11 cellular contexts compared by ENCODE assay signal in the genomic region with DNA sequence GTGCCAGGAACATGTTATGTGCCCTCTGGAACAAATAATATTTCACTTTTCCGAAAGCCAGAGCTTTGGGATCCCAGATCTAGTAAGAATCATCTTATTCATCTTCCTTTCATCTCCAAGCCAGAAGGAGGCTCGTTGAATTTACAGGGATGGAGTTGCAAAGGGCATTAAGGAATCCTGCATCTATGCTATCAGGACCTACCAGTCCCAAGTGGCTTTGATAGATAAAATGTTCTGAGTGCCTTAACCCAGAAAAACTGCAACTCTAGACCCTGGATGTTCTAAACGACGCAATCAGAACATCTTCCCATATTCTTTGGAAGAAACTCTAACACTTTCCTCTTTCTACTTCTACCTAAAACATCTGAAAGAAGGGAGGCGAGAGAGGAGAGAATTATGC. TPM values are rescaled to one million over a fixed set of nuclear protein-coding genes. Genes with fewer than 3 reads are reported as not detected.
"Had no signal": no experiment of that assay in that cellular context is flagged by ENCODE, and none has a peak within 500 bp of the region (broad histone marks: within the 10 kb centered on the region; RNA-seq: fewer than 3 reads in every experiment).

No MANE protein-coding gene starts in this region.

- H3K9me3 Mint-ChIP-seq: HFFc6 had no signal

- H3K9me3 ChIP-seq: HAP-1 had no signal

- H3K9ac ChIP-seq: GM23248 had no signal

- H3K4me1 ChIP-seq: HAP-1 had no signal

- FAIRE-seq: H1, H54 had no signal

- ATAC-seq: HCT116 had no signal

- H3K36me3 ChIP-seq: HAP-1 had no signal

- H2AFZ ChIP-seq: GM23248 had no signal

- H3K4me3 Mint-ChIP-seq: H9, HFFc6 had no signal

- DNase-seq: GM23248, GOT3, H7, H9, HCEC 1CT, HFFc6 had no signal

- H3K27ac Mint-ChIP-seq: H9, HFFc6 had no signal

- H3K4me3 ChIP-seq: GM23248, HAP-1 had no signal

- H3K27ac ChIP-seq: GM23248 had no signal

- H3K4me1 Mint-ChIP-seq: H9 had no signal

RNA-seq across cellular contexts. Expression of gene EDDM13, which starts 9.2 kb away (rescaled TPM):
- total RNA-seq: GM23248, H1, H4, H7, H9, HFFc6 had no signal
- polyA plus RNA-seq: GM23248, H1 had no signal
